ENCODE assay signal across 16 cellular contexts in the genomic region with DNA sequence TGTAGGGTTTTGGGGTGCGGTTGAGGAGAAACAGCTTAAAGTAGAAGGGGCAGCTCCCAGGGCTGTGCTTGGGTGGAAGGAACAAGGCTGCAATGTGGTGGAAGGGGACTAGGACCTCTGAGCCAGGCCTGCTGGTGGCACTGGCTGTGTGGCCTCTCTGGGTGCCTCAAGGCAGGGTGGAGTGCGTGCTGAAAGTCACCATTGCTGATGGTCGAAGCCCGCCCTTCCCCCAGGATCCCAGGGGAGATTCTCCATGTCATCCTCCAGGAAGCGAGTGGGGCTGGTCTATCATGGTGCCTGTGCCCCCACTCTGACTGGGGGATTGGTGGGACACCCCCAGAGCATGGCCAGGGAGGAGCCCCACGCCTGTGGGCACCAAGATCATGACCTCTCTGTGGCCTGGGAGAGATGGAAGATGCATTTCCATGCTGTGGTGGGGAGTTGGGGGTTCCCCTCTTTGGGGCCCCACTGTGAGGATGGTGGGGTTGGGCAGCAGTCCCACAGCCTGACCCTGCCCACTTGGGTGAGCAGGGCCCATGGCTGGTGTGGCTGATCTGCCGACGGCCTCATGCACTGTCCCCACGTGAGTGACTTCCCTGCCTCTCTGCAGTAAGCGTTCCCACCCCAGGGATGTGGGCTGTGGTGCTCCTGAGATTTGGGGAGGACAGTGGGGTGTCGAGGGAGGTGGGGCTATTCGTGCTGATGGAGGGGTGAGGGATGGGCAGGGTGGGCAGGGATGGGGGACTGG. TPM values are rescaled to one million over a fixed set of nuclear protein-coding genes. Genes with fewer than 3 reads are reported as not detected.
"Had no signal": no experiment of that assay in that cellular context is flagged by ENCODE, and none has a peak within 500 bp of the region (broad histone marks: within the 10 kb centered on the region; RNA-seq: fewer than 3 reads in every experiment).

No MANE protein-coding gene starts in this region.

- H3K27ac ChIP-seq: brain microvascular endothelial cell, esophagus squamous epithelium, thoracic aorta had no signal

- H3K27me3 ChIP-seq: brain microvascular endothelial cell, esophagus squamous epithelium, heart left ventricle had no signal

- ATAC-seq: activated CD8-positive, alpha-beta memory T cell treated with anti-CD3 and anti-CD28 coated beads, Interleukin-2, amount 10 ng/mL, durations not matched to agents 7 days and 5 days; activated naive CD4-positive, alpha-beta T cell treated with anti-CD3 and anti-CD28 coated beads, Interleukin-2, amount 50 U/mL, for 72 hours; heart left ventricle; sciatic nerve; stimulated activated naive CD8-positive, alpha-beta T cell treated with anti-CD3 and anti-CD28 coated beads, Interleukin-15, Interleukin-2, amounts not matched to agents 100 U/mL and 50 U/mL, for 24 hours had no signal

- H3K4me3 ChIP-seq: esophagus squamous epithelium, heart left ventricle, thoracic aorta had no signal

- H3K36me3 ChIP-seq: brain microvascular endothelial cell, esophagus squamous epithelium, heart left ventricle, thoracic aorta had no signal

- DNase-seq: activated CD4-positive, alpha-beta T cell treated with anti-CD3 and anti-CD28 coated beads, Interleukin-2, amount 50 U/mL, for 48 hours; activated CD4-positive, CD25-positive, alpha-beta regulatory T cell treated with anti-CD3 and anti-CD28 coated beads, Interleukin-2, amount 50 U/mL, for 72 hours; activated CD8-positive, alpha-beta memory T cell treated with anti-CD3 and anti-CD28 coated beads, Interleukin-2, amount 10 ng/mL, durations not matched to agents 7 days and 5 days; activated effector memory CD4-positive, alpha-beta T cell treated with Interleukin-2 at 50 U/mL for 16 hours; activated T-cell treated with anti-CD3 and anti-CD28 coated beads, Interleukin-2, amount 50 U/mL, for 24 hours; amniotic stem cell; brain microvascular endothelial cell; esophagus squamous epithelium; foreskin fibroblast; islet precursor cell; stimulated activated CD4-positive, alpha-beta T cell treated with anti-CD3 and anti-CD28 coated beads, Interleukin-2, amount 100 ng/mL, for 48 hours; stimulated activated naive CD8-positive, alpha-beta T cell treated with anti-CD3 and anti-CD28 coated beads, Interleukin-15, Interleukin-2, amounts not matched to agents 100 U/mL and 50 U/mL, for 24 hours had no signal

- H3K9me3 ChIP-seq: esophagus squamous epithelium, heart left ventricle, thoracic aorta had no signal

RNA-seq across cellular contexts. Expression of a gene that starts 25.8 kb away (rescaled TPM):
- total RNA-seq: activated CD8-positive, alpha-beta memory T cell treated with anti-CD3 and anti-CD28 coated beads, Interleukin-2, amount 10 ng/mL, durations not matched to agents 7 days and 5 days had no signal
